ENCODE assay signal across 25 cellular contexts in the genomic region with DNA sequence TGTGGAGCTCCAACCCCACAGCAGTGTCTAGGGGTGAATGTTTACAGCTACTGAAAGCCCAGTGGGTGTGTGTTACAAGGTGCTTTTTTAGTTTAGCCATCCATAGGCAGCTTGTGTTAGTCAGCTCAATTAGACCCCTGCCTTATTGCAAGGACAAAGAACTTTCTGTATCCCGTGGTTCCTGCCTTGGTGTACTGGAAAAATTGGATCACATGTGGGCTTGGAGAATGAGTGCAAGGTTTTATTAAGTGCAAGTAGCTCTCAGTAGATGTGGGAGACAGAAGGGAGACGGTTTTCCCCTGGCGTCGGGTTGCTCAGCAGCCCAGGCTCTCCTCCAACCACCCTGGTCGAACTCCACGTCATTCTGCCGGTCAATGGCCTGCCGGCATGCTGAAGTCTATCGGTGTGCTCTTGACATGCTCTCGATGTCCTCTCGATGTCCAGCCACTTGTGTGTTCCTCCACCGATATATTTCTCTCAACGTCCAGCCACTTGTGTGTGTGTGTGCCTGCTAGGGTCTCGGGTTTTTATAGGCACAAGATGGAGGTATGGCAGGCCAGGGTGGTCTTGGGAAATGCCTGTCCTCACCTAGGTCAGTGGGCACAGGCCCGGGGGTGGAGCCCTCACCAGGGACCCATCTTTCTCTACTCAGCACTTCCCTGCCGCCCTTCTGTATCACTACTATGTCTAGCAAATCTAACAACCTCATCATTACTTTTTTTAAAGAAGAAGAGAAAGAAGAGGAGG. TPM values are rescaled to one million over a fixed set of nuclear protein-coding genes. Genes with fewer than 3 reads are reported as not detected.
DNase-seq lines count a peak whose midpoint lies in the region; ATAC-seq, FAIRE-seq and TF ChIP-seq lines count a peak whose summit lies in the region.
"Had no signal": no experiment of that assay in that cellular context is flagged by ENCODE, and none has a peak within 500 bp of the region (broad histone marks: within the 10 kb centered on the region; RNA-seq: fewer than 3 reads in every experiment).

No MANE protein-coding gene starts in this region.

- H4K5ac ChIP-seq in H1 (ENCODE audit: insufficient read length, low read depth, low read length): no peak overlapping the region

- TF ChIP-seq EP300 in H1 (IDR thresholded peaks at IDR 0.05; ENCODE audit: borderline replicate concordance in 1 of 2, low read depth in 2 of 2, low read length in 2 of 2): no peak

- no peak overlapping the region for H2BK120ac ChIP-seq in H1 (replicated peaks; ENCODE audit: low read depth, low read length)

- H3K9me3 ChIP-seq in H1 (ENCODE audit: insufficient read depth in 2 of 2, low read depth in 1 of 2, low read length in 1 of 2): no peaks in the 10 kb centered on the region
- H3K9me3 ChIP-seq in osteoblast (ENCODE audit: low read depth, low read length): no peaks in the 10 kb centered on the region
- no peaks in the 10 kb centered on the region for H3K9me3 ChIP-seq in mammary epithelial cell (replicated peaks; ENCODE audit: insufficient read depth, low read length)
- H3K9me3 ChIP-seq: BLaER1, SJSA1 had no signal

- H3K79me1 ChIP-seq in H1 (ENCODE audit: low read depth, low read length): peaks cover 5% of the 10 kb centered on the region; the same call in 1 of the 2 replicates

- H4K20me1 ChIP-seq in H1 (replicated peaks in 1 of 2; ENCODE audit: control insufficient read depth in 1 of 2, insufficient read depth in 2 of 2, low read length in 2 of 2) (no peaks in the 10 kb centered on the region), osteoblast (ENCODE audit: insufficient read depth, low read length) (no peaks in the 10 kb centered on the region), mammary epithelial cell (ENCODE audit: insufficient read depth, low read length) (no peaks in the 10 kb centered on the region)
- H4K20me1 ChIP-seq: BLaER1 had no signal

- no peak for TF ChIP-seq CTCF in H1 (IDR thresholded peaks at IDR 0.05; ENCODE audit: control extremely low read depth in 1 of 3, insufficient read depth in 1 of 3, low read depth in 1 of 3, low read length in 3 of 3)
- TF ChIP-seq CTCF in osteoblast (IDR thresholded peaks at IDR 0.05; ENCODE audit: extremely low read depth, low read depth, low read length): no peak
- TF ChIP-seq CTCF in GM10266 (IDR thresholded peaks at IDR 0.05; ENCODE audit: control insufficient read depth, insufficient read depth, low read depth, missing control alignments): no peak
- no peak for TF ChIP-seq CTCF in mammary epithelial cell (conservative IDR thresholded peaks at IDR 0.05 in 1 of 2, IDR thresholded peaks at IDR 0.05 in 1 of 2; ENCODE audit: extremely low read depth in 1 of 2, insufficient read depth in 1 of 2, low read depth in 1 of 2, low read length in 2 of 2)

- no peak overlapping the region for H2AK5ac ChIP-seq in H1 (ENCODE audit: low read depth, low read length)

- H2BK5ac ChIP-seq in H1 (ENCODE audit: low read depth, low read length): no peak overlapping the region

- no peaks in the 10 kb centered on the region for H3K27me3 ChIP-seq in H1 (replicated peaks in 1 of 4; ENCODE audit: control insufficient read depth in 3 of 4, extremely low read depth in 1 of 4, insufficient read depth in 3 of 4, low read length in 3 of 4)
- H3K27me3 ChIP-seq in osteoblast (ENCODE audit: insufficient read depth, low read length): no peaks in the 10 kb centered on the region
- H3K27me3 ChIP-seq in mammary epithelial cell (ENCODE audit: insufficient read depth, low read length): no peaks in the 10 kb centered on the region
- H3K27me3 ChIP-seq: BLaER1, SJSA1 had no signal

- H3K14ac ChIP-seq in H1 (ENCODE audit: insufficient read length): no peak overlapping the region

- H3K79me2 ChIP-seq in H1 (ENCODE audit: control insufficient read depth in 1 of 2, insufficient read depth in 2 of 2, low read length in 2 of 2) (peaks cover 0 to 64% of the 10 kb centered on the region in 2 experiments; a peak in 2 of 4 replicates), osteoblast (ENCODE audit: insufficient read depth, low read length) (peaks cover 2% of the 10 kb centered on the region), mammary epithelial cell (ENCODE audit: insufficient read depth, low read length) (peaks cover 25% of the 10 kb centered on the region)

- no peak overlapping the region for H4K91ac ChIP-seq in H1 (replicated peaks; ENCODE audit: insufficient read length, low read length)

- peak overlapping the region; percentile 11; the same call in 1 of the 2 replicates for H4K8ac ChIP-seq in H1 (ENCODE audit: extremely low read depth, insufficient read depth, low read length)

- POLR2A ChIA-PET in H1 (lab: Charles Lee; ENCODE audit: partially characterized antibody): no interaction called here

- no peak for FAIRE-seq in H1 (lab: Jason Lieb, UNC)

- H3K23ac ChIP-seq in H1 (ENCODE audit: insufficient read length): no peak overlapping the region

- TF ChIP-seq RAD21 in H1 (IDR thresholded peaks at IDR 0.05 in 1 of 2, conservative IDR thresholded peaks at IDR 0.05 in 1 of 2; ENCODE audit: low read depth in 2 of 2, low read length in 2 of 2): no peak

- H3K56ac ChIP-seq in H1 (replicated peaks; ENCODE audit: insufficient read length, low read depth, low read length): no peak overlapping the region

- H3K9ac ChIP-seq in H1 (replicated peaks in 1 of 4; ENCODE audit: extremely low read depth in 1 of 4, low read depth in 3 of 4, low read length in 3 of 4) (no peak overlapping the region), mammary epithelial cell (ENCODE audit: insufficient read depth, low read length) (no peak overlapping the region)
- H3K9ac ChIP-seq: BLaER1 had no signal

- dilution Hi-C loops in mammary epithelial cell (cut with HindIII; ENCODE audit: low sequenced_read_pairs): no loop called here

- H3K18ac ChIP-seq in H1 (ENCODE audit: extremely low read depth, low read length): no peak overlapping the region

- H2BK12ac ChIP-seq in H1 (ENCODE audit: low read depth, low read length): no peak overlapping the region

- in situ Hi-C loops in mammary epithelial cell (cut with MboI; ENCODE audit: low sequenced_read_pairs in 2 of 2): no loop called here

- H2AFZ ChIP-seq in H1 (ENCODE audit: low read length) (no peak overlapping the region), osteoblast (ENCODE audit: low read length) (peak overlapping the region; percentile 36), mammary epithelial cell (ENCODE audit: low read depth, low read length) (no peak overlapping the region)

- H3K27ac ChIP-seq in H1 (ENCODE audit: low read depth, low read length) (no peak overlapping the region), osteoblast (ENCODE audit: low read depth, low read length) (no peak overlapping the region), mammary epithelial cell (ENCODE audit: insufficient read depth, low read depth, low read length) (no peak overlapping the region)
- H3K27ac ChIP-seq: 22Rv1, BLaER1, HL-60, SJSA1 had no signal

- no peaks in the 10 kb centered on the region for H3K23me2 ChIP-seq in H1 (ENCODE audit: low read depth, low read length)

- H3K4ac ChIP-seq in H1 (replicated peaks; ENCODE audit: insufficient read length, low read depth, low read length): no peak overlapping the region

- 95% methylated on average over 16 of the region's 16 CpGs; no CpG with 5 or more reads in 1 of the 2 experiments for WGBS in H1 (ENCODE audit: extremely low coverage in 1 of 2, insufficient coverage in 1 of 2, insufficient read length in 1 of 2, insufficient replicate concordance in 2 of 2, low coverage in 1 of 2, low lambda C conversion rate in 2 of 2, missing lambda C conversion rate in 1 of 2), 2 experiments
- WGBS in mammary epithelial cell (ENCODE audit: low coverage, missing lambda C conversion rate): 97% methylated on average over 16 of the region's 16 CpGs

- H2BK20ac ChIP-seq in H1 (ENCODE audit: low read length): no peak overlapping the region

- intact Hi-C loops in left ventricle myocardium superior (cut with micrococcal nuclease): no loop called here
- intact Hi-C loops in Right ventricle myocardium inferior (cut with DNase I): no loop called here
- intact Hi-C loops in mammary epithelial cell (cut with micrococcal nuclease): no loop called here

- no peak overlapping the region for H2BK15ac ChIP-seq in H1 (ENCODE audit: low read length)

- BruUV-seq in mammary epithelial cell (replicated peaks; lab: Mats Ljungman, UMichigan): no TSS peak

- H3K4me1 ChIP-seq in H1 (replicated peaks in 1 of 4; ENCODE audit: control insufficient read depth in 3 of 4, insufficient read depth in 4 of 4, low read length in 3 of 4): peaks cover 0 to 2% (median 0%) of the 10 kb centered on the region in 4 experiments; a peak in 2 of 7 replicates
- no peaks in the 10 kb centered on the region for H3K4me1 ChIP-seq in osteoblast (ENCODE audit: insufficient read depth, low read length)
- no peaks in the 10 kb centered on the region for H3K4me1 ChIP-seq in mammary epithelial cell (ENCODE audit: insufficient read depth, low read length)
- H3K4me1 ChIP-seq: BLaER1, SJSA1 had no signal

- DNase-seq in left ventricle myocardium superior (peak; percentile 19), Right ventricle myocardium inferior (ENCODE audit: missing footprints) (no peak), H1 (ENCODE audit: low read depth in 1 of 2, low spot score in 2 of 2) (no peak), osteoblast (ENCODE audit: insufficient read length, low spot score, missing footprints) (no peak), COLO668 (lab: John Stamatoyannopoulos, UW; ENCODE audit: unreplicated experiment) (no peak), NK-92 (lab: John Stamatoyannopoulos, UW; ENCODE audit: unreplicated experiment) (no peak), GM10266 (ENCODE audit: extremely low spot score) (no peak), mammary epithelial cell (no peak)
- DNase-seq: ACHN; Calu3; CD4-positive, alpha-beta memory T cell; GDM1; HCEC 1CT; KG1; NCI-H1092 treated with DMSO at 0.1 percent for 48 hours; NCI-H146; NCI-H2029 treated with DMSO at 0.1 percent for 48 hours; NCI-H226; NCI-H510A treated with DMSO at 0.1 percent for 48 hours; NCI-H748 treated with DMSO at 0.1 percent for 48 hours; NK-92 treated with Interleukin-12 subunit alpha and Interleukin-12 subunit beta, amount 100 ng/mL, for 24 hours had no signal

- ATAC-seq in left ventricle myocardium superior: no peak
- ATAC-seq in Right ventricle myocardium inferior: no peak

- TF ChIP-seq POLR2A in H1 (IDR thresholded peaks at IDR 0.05; ENCODE audit: control extremely low read depth in 1 of 2, low read depth in 2 of 2, low read length in 2 of 2): no peak

- no peak overlapping the region for H3K4me2 ChIP-seq in H1 (ENCODE audit: insufficient read depth in 1 of 2, low read depth in 2 of 2, low read length in 2 of 2)
- no peak overlapping the region for H3K4me2 ChIP-seq in osteoblast (ENCODE audit: insufficient read depth, low read length)
- no peak overlapping the region for H3K4me2 ChIP-seq in mammary epithelial cell (ENCODE audit: insufficient read depth, low read depth, low read length)
- H3K4me2 ChIP-seq: BLaER1 had no signal

- CTCF ChIA-PET in H1 (lab: Charles Lee; ENCODE audit: partially characterized antibody) (interaction anchor here (0.6 to 1.5 kb wide), 3 partner anchors 10 to 1270 kb away, joined by 3 to 5 read pairs (median 5); no protein-coding TSS in a partner anchor), mammary epithelial cell (lab: Charles Lee; ENCODE audit: low non-redundant PET) (no interaction called here)

- peaks cover 3 to 33% (median 8%) of the 10 kb centered on the region in 4 experiments; a peak in 5 of 8 replicates for H3K36me3 ChIP-seq in H1 (ENCODE audit: control insufficient read depth in 2 of 4, insufficient read depth in 4 of 4, low read length in 3 of 4)
- no peaks in the 10 kb centered on the region for H3K36me3 ChIP-seq in osteoblast (ENCODE audit: insufficient read depth, low read length)
- H3K36me3 ChIP-seq in mammary epithelial cell (ENCODE audit: insufficient read depth, low read length): peaks cover 8% of the 10 kb centered on the region

- H3K4me3 ChIP-seq in H1 (ENCODE audit: extremely low read depth in 1 of 4, insufficient read depth in 2 of 4, low read depth in 3 of 4, low read length in 4 of 4): no peak overlapping the region
- H3K4me3 ChIP-seq in osteoblast (ENCODE audit: insufficient read depth, low read length): no peak overlapping the region
- no peak overlapping the region for H3K4me3 ChIP-seq in mammary epithelial cell (replicated peaks in 1 of 3; ENCODE audit: insufficient read depth in 1 of 3, low read depth in 2 of 3, low read length in 3 of 3)
- H3K4me3 ChIP-seq: BLaER1, SJSA1 had no signal

RNA-seq across cellular contexts. Expression of a gene that starts 13.8 kb away (rescaled TPM):
- total RNA-seq in left ventricle myocardium superior: 12.0 TPM
- total RNA-seq in Right ventricle myocardium inferior: 10.4 TPM
- total RNA-seq in H1 (2021; fragmentation: NEBNext Ultra II Directional; extraction: Animal tissue kit (Norgen Biotek cat#: 25700)): 53.4 and 55.9 TPM in 2 replicates
- 16.9 and 38.7 TPM in 2 replicates for polyA plus RNA-seq in H1 (2011; rRNA removed)
- 46.2 TPM for polyA plus RNA-seq in H1 (2011; cell fraction: cytosol; rRNA removed)
- polyA plus RNA-seq in H1 (2011; cell fraction: nucleus; rRNA removed): 23.4 TPM
- polyA plus RNA-seq in H1 (2012, experiment 1 of 2): 43.1 to 81.2 TPM (median 49.5 TPM) in 4 replicates
- polyA plus RNA-seq in H1 (2012, experiment 2 of 2): 7.4 TPM
- 38.3 TPM for polyA plus RNA-seq in H1 (2013, experiment 1 of 2)
- polyA plus RNA-seq in H1 (2013, experiment 2 of 2): 39.2 TPM
- 49.0 and 66.1 TPM in 2 replicates for polyA minus RNA-seq in H1 (2011; rRNA and poly(A)+ RNA removed)
- 35.5 TPM for polyA minus RNA-seq in H1 (2011; cell fraction: cytosol; rRNA and poly(A)+ RNA removed)
- 85.6 TPM for polyA minus RNA-seq in H1 (2011; cell fraction: nucleus; rRNA and poly(A)+ RNA removed)
- 10.9 and 12.1 TPM in 2 replicates for total RNA-seq in osteoblast
- 10 to 100 TPM; 10.2 to 18.6 TPM for total RNA-seq in mammary epithelial cell
- 14.8 TPM for polyA plus RNA-seq in mammary epithelial cell
- 16.1 TPM for polyA minus RNA-seq in mammary epithelial cell
